Comparison of ENCODE assay signal across 1 cellular context in the genomic region with DNA sequence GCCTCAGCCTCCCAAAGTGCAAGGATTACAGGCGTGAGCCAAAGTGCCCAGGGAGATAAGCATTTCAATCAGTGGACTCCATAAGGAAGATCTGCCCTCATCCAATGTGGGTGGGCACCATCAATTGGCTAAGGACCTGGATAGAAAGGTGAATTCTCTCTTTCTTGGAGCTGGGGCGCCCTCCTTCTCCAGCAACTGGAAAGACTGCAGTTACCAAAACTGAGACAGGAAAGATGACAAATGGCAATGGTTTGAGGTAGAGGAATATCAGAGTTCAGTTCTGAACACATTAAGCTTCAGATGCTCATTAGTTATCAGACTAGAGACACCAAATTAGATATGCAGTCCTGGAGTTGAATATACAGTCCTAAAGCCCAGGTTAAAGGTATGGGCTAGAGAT.
TF ChIP-seq lines count a peak whose summit lies in the region.

No MANE protein-coding gene starts in this region.

TF ChIP-seq in GM23338, 12 proteins besides CTCF, POLR2A, EP300 and RAD21:
- TF ChIP-seq, protein P1, sequence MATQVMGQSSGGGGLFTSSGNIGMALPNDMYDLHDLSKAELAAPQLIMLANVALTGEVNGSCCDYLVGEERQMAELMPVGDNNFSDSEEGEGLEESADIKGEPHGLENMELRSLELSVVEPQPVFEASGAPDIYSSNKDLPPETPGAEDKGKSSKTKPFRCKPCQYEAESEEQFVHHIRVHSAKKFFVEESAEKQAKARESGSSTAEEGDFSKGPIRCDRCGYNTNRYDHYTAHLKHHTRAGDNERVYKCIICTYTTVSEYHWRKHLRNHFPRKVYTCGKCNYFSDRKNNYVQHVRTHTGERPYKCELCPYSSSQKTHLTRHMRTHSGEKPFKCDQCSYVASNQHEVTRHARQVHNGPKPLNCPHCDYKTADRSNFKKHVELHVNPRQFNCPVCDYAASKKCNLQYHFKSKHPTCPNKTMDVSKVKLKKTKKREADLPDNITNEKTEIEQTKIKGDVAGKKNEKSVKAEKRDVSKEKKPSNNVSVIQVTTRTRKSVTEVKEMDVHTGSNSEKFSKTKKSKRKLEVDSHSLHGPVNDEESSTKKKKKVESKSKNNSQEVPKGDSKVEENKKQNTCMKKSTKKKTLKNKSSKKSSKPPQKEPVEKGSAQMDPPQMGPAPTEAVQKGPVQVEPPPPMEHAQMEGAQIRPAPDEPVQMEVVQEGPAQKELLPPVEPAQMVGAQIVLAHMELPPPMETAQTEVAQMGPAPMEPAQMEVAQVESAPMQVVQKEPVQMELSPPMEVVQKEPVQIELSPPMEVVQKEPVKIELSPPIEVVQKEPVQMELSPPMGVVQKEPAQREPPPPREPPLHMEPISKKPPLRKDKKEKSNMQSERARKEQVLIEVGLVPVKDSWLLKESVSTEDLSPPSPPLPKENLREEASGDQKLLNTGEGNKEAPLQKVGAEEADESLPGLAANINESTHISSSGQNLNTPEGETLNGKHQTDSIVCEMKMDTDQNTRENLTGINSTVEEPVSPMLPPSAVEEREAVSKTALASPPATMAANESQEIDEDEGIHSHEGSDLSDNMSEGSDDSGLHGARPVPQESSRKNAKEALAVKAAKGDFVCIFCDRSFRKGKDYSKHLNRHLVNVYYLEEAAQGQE (IDR thresholded peaks at IDR 0.05; ENCODE audit: unreplicated experiment), result no peak
- TF ChIP-seq, protein P2, sequence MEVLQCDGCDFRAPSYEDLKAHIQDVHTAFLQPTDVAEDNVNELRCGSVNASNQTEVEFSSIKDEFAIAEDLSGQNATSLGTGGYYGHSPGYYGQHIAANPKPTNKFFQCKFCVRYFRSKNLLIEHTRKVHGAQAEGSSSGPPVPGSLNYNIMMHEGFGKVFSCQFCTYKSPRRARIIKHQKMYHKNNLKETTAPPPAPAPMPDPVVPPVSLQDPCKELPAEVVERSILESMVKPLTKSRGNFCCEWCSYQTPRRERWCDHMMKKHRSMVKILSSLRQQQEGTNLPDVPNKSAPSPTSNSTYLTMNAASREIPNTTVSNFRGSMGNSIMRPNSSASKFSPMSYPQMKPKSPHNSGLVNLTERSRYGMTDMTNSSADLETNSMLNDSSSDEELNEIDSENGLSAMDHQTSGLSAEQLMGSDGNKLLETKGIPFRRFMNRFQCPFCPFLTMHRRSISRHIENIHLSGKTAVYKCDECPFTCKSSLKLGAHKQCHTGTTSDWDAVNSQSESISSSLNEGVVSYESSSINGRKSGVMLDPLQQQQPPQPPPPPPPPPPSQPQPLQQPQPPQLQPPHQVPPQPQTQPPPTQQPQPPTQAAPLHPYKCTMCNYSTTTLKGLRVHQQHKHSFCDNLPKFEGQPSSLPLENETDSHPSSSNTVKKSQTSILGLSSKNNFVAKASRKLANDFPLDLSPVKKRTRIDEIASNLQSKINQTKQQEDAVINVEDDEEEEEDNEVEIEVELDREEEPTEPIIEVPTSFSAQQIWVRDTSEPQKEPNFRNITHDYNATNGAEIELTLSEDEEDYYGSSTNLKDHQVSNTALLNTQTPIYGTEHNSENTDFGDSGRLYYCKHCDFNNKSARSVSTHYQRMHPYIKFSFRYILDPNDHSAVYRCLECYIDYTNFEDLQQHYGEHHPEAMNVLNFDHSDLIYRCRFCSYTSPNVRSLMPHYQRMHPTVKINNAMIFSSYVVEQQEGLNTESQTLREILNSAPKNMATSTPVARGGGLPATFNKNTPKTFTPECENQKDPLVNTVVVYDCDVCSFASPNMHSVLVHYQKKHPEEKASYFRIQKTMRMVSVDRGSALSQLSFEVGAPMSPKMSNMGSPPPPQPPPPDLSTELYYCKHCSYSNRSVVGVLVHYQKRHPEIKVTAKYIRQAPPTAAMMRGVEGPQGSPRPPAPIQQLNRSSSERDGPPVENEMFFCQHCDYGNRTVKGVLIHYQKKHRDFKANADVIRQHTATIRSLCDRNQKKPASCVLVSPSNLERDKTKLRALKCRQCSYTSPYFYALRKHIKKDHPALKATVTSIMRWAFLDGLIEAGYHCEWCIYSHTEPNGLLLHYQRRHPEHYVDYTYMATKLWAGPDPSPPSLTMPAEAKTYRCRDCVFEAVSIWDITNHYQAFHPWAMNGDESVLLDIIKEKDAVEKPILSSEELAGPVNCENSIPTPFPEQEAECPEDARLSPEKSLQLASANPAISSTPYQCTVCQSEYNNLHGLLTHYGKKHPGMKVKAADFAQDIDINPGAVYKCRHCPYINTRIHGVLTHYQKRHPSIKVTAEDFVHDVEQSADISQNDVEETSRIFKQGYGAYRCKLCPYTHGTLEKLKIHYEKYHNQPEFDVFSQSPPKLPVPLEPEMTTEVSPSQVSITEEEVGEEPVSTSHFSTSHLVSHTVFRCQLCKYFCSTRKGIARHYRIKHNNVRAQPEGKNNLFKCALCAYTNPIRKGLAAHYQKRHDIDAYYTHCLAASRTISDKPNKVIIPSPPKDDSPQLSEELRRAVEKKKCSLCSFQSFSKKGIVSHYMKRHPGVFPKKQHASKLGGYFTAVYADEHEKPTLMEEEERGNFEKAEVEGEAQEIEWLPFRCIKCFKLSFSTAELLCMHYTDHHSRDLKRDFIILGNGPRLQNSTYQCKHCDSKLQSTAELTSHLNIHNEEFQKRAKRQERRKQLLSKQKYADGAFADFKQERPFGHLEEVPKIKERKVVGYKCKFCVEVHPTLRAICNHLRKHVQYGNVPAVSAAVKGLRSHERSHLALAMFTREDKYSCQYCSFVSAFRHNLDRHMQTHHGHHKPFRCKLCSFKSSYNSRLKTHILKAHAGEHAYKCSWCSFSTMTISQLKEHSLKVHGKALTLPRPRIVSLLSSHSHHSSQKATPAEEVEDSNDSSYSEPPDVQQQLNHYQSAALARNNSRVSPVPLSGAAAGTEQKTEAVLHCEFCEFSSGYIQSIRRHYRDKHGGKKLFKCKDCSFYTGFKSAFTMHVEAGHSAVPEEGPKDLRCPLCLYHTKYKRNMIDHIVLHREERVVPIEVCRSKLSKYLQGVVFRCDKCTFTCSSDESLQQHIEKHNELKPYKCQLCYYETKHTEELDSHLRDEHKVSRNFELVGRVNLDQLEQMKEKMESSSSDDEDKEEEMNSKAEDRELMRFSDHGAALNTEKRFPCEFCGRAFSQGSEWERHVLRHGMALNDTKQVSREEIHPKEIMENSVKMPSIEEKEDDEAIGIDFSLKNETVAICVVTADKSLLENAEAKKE (CRISPR knock-in tag; IDR thresholded peaks at IDR 0.05), result no peak
- TF ChIP-seq STAT1 (IDR thresholded peaks at IDR 0.05; ENCODE audit: unreplicated experiment) (no peak), NANOG (IDR thresholded peaks at IDR 0.05; ENCODE audit: borderline replicate concordance) (no peak), ZNF114 (CRISPR knock-in tag; IDR thresholded peaks at IDR 0.05) (no peak), EZH2 (IDR thresholded peaks at IDR 0.05; ENCODE audit: low read depth, unreplicated experiment) (no peak), ZNF331 (CRISPR knock-in tag; IDR thresholded peaks at IDR 0.05; ENCODE audit: low read depth) (no peak), CREB1 (CRISPR knock-in tag; IDR thresholded peaks at IDR 0.05; ENCODE audit: low read depth) (no peak), POLR2AphosphoS5 (IDR thresholded peaks at IDR 0.05; ENCODE audit: low read depth) (no peak), JUNB (IDR thresholded peaks at IDR 0.05; ENCODE audit: unreplicated experiment) (no peak), EZH2phosphoT487 (IDR thresholded peaks at IDR 0.05; ENCODE audit: unreplicated experiment) (no peak)
- TF ChIP-seq, protein P3, sequence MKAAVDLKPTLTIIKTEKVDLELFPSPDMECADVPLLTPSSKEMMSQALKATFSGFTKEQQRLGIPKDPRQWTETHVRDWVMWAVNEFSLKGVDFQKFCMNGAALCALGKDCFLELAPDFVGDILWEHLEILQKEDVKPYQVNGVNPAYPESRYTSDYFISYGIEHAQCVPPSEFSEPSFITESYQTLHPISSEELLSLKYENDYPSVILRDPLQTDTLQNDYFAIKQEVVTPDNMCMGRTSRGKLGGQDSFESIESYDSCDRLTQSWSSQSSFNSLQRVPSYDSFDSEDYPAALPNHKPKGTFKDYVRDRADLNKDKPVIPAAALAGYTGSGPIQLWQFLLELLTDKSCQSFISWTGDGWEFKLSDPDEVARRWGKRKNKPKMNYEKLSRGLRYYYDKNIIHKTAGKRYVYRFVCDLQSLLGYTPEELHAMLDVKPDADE (IDR thresholded peaks at IDR 0.05), result no peak
